ENCODE assay signal across 14 cellular contexts in genomic region chr11:60280412-60280811, GRCh38. TPM values are rescaled to one million over a fixed set of nuclear protein-coding genes. Genes with fewer than 3 reads are reported as not detected.
DNase-seq lines count a peak whose midpoint lies in the region; ATAC-seq and TF ChIP-seq lines count a peak whose summit lies in the region.
"Had no signal": no experiment of that assay in that cellular context is flagged by ENCODE, and none has a peak within 500 bp of the region (broad histone marks: within the 10 kb centered on the region; RNA-seq: fewer than 3 reads in every experiment).

Gene MS4A4A, plus strand, starts transcription at chr11:60280666. Its CDS starts 10 bp downstream, at chr11:60280676.

- no peaks in the 10 kb centered on the region for H3K36me3 ChIP-seq in psoas muscle (ENCODE audit: insufficient read depth in 1 of 2, low read depth in 1 of 2)
- no peaks in the 10 kb centered on the region for H3K36me3 ChIP-seq in WERI-Rb-1

- intact Hi-C loops in CD14-positive monocyte (cut with micrococcal nuclease) (no loop called here), psoas muscle (cut with DNase I) (no loop called here)

- TF ChIP-seq CTCF in CD14-positive monocyte (IDR thresholded peaks at IDR 0.05) (no peak), psoas muscle (IDR thresholded peaks at IDR 0.05) (no peak), WERI-Rb-1 (IDR thresholded peaks at IDR 0.05; ENCODE audit: low read depth, low read length) (no peak)

- H3K27me3 Mint-ChIP-seq in CD14-positive monocyte (ENCODE audit: low read depth in 3 of 3): no peaks in the 10 kb centered on the region

- H3K27me3 ChIP-seq in psoas muscle (ENCODE audit: insufficient read depth in 3 of 3, low read length in 2 of 3) (no peaks in the 10 kb centered on the region), WERI-Rb-1 (ENCODE audit: insufficient read depth, low read depth, severe bottlenecking) (peaks cover 2% of the 10 kb centered on the region)

- DNase-seq in CD14-positive monocyte (ENCODE audit: low spot score) (peak; percentile 72), NOMO-1 treated with dmso at 0.1 percent for 144 hours (lab: John Stamatoyannopoulos, UW; ENCODE audit: unreplicated experiment) (peak; percentile 94), germinal center (ENCODE audit: low spot score) (peak; percentile 32), psoas muscle (no peak), cerebellum (ENCODE audit: low spot score) (no peak), WERI-Rb-1 (no peak), NCI-H446 (lab: John Stamatoyannopoulos, UW) (no peak)
- no peak for DNase-seq in activated naive CD4-positive, alpha-beta T cell (lab: John Stamatoyannopoulos, UW)
- DNase-seq: activated CD8-positive, alpha-beta T cell treated with anti-CD3 and anti-CD28 coated beads, Interleukin-2, amount 10 ng/mL, durations not matched to agents 7 days and 5 days; NCI-H2171; posterior cingulate gyrus had no signal

- H3K27ac ChIP-seq in psoas muscle (no peak within 1 kb of the TSS), WERI-Rb-1 (no peak within 1 kb of the TSS)

- peak within 1 kb of the TSS; percentile 67 to 86 for H3K4me3 Mint-ChIP-seq in CD14-positive monocyte
- H3K4me3 Mint-ChIP-seq: activated CD8-positive, alpha-beta T cell treated with anti-CD3 and anti-CD28 coated beads, Interleukin-2, amount 10 ng/mL, durations not matched to agents 7 days and 5 days had no signal

- 81 to 87% (median 84%) methylated on average over 3 of the region's 3 CpGs for WGBS in psoas muscle, 3 donors

- H3K4me3 ChIP-seq in psoas muscle (peak within 1 kb of the TSS; percentile 45), WERI-Rb-1 (ENCODE audit: low read depth, low read length) (no peak within 1 kb of the TSS)

- H3K9me3 Mint-ChIP-seq in CD14-positive monocyte: peaks cover 0 to 4% (median under 1%) of the 10 kb centered on the region in 7 donors

- H3K9me3 ChIP-seq in psoas muscle (no peaks in the 10 kb centered on the region), WERI-Rb-1 (ENCODE audit: severe bottlenecking) (no peaks in the 10 kb centered on the region)

- H3K27ac Mint-ChIP-seq in CD14-positive monocyte: peak within 1 kb of the TSS; percentile 89 to 97 (median 95)
- H3K27ac Mint-ChIP-seq: activated CD8-positive, alpha-beta T cell treated with anti-CD3 and anti-CD28 coated beads, Interleukin-2, amount 10 ng/mL, durations not matched to agents 7 days and 5 days had no signal

- peaks cover 56% of the 10 kb centered on the region for H3K4me1 Mint-ChIP-seq in CD14-positive monocyte

- ATAC-seq in psoas muscle: no peak
- ATAC-seq: activated CD8-positive, alpha-beta T cell treated with anti-CD3 and anti-CD28 coated beads, Interleukin-2, amount 10 ng/mL, durations not matched to agents 7 days and 5 days had no signal

- no peaks in the 10 kb centered on the region for H3K4me1 ChIP-seq in psoas muscle

- peaks cover 4 to 14% of the 10 kb centered on the region in 2 donors for H3K36me3 Mint-ChIP-seq in CD14-positive monocyte

RNA-seq across cellular contexts. Expression of gene MS4A4A, which starts in this region (rescaled TPM):
- polyA plus RNA-seq in CD14-positive monocyte (10 to 100 TPM; 27.4 to 41.8 TPM), psoas muscle (1 to 10 TPM; 2.4 to 6.0 (median 2.4) TPM)
- total RNA-seq in psoas muscle (1 to 10 TPM; 6.7 to 9.4 (median 8.3) TPM), cerebellum (3.5 TPM)
- total RNA-seq: activated CD8-positive, alpha-beta T cell treated with anti-CD3 and anti-CD28 coated beads, Interleukin-2, amount 10 ng/mL, durations not matched to agents 7 days and 5 days; HT1080; SK-MEL-5 had no signal
- polyA plus RNA-seq: AG04450 had no signal

Comparison
In these comparisons a context has a peak if more than half of its experiments do, and no peak if none do; other contexts are left out.
1. RNA of gene MS4A4A (polyA plus RNA-seq): 27.4 to 41.8 TPM in CD14-positive monocyte; 2.4 to 6.0 TPM in psoas muscle; every median in the first group is over 4 times any median in the second.
2. DNase-seq: peak in CD14-positive monocyte (single experiment), NOMO-1 treated with dmso at 0.1 percent for 144 hours (single experiment) and germinal center (single experiment); none in psoas muscle (0 of 2), cerebellum (single experiment), WERI-Rb-1 (single experiment), activated naive CD4-positive, alpha-beta T cell (0 of 4) and NCI-H446 (0 of 2).